1 cellular context compared by ENCODE assay signal in genomic region chr3:103813955-103814354, GRCh38.
TF ChIP-seq lines count a peak whose summit lies in the region.

No MANE protein-coding gene starts in this region.

TF ChIP-seq in GM12878, 131 proteins besides CTCF, POLR2A, EP300 and RAD21 (continued from another document):
- TF ChIP-seq BCL3 (IDR thresholded peaks at IDR 0.05; ENCODE audit: borderline replicate concordance, insufficient read depth, low read depth, low read length, poor library complexity, severe bottlenecking) (no peak), FOS (IDR thresholded peaks at IDR 0.05; ENCODE audit: borderline replicate concordance, extremely low read depth, insufficient read length) (no peak), MXI1 (IDR thresholded peaks at IDR 0.05; ENCODE audit: low read depth, low read length) (no peak), SIN3A (IDR thresholded peaks at IDR 0.05; ENCODE audit: low read depth, low read length) (no peak), GABPA (IDR thresholded peaks at IDR 0.05; ENCODE audit: low read depth) (no peak), SP1 (IDR thresholded peaks at IDR 0.05; ENCODE audit: low read depth, low read length) (no peak), TCF7 (IDR thresholded peaks at IDR 0.05; ENCODE audit: borderline replicate concordance) (no peak), BACH1 (IDR thresholded peaks at IDR 0.05; ENCODE audit: borderline replicate concordance) (no peak), RUNX3 (IDR thresholded peaks at IDR 0.05; ENCODE audit: low read length) (no peak)
TF ChIP-seq in GM12878: peak in this region for 0.
